13 cellular contexts compared by ENCODE assay signal in genomic region chr1:67803380-67804279, GRCh38. TPM values are rescaled to one million over a fixed set of nuclear protein-coding genes. Genes with fewer than 3 reads are reported as not detected.
DNase-seq lines count a peak whose midpoint lies in the region; ATAC-seq, FAIRE-seq and TF ChIP-seq lines count a peak whose summit lies in the region.
"Had no signal": no experiment of that assay in that cellular context is flagged by ENCODE, and none has a peak within 500 bp of the region (broad histone marks: within the 10 kb centered on the region; RNA-seq: fewer than 3 reads in every experiment).

No MANE protein-coding gene starts in this region.

- H3K4me1 ChIP-seq in ectodermal cell (ENCODE audit: control insufficient read depth, insufficient read depth, low read length) (peaks cover 18% of the 10 kb centered on the region), thyroid gland (peaks cover 13 to 37% of the 10 kb centered on the region in 2 donors)

- H3K27ac ChIP-seq in ectodermal cell (ENCODE audit: insufficient read depth, low read depth, low read length, poor library complexity, severe bottlenecking) = peak overlapping the region; percentile 26
- H3K27ac ChIP-seq in thyroid gland = peak overlapping the region in 1 of 3 donors; percentile 22

- no peak overlapping the region for H3K4me3 ChIP-seq in ectodermal cell (ENCODE audit: insufficient read depth, low read depth, low read length)
- no peak overlapping the region for H3K4me3 ChIP-seq in thyroid gland (replicated peaks in 1 of 3)

- TF ChIP-seq POLR2A in thyroid gland (IDR thresholded peaks at IDR 0.05) = no peak

- DNase-seq in AG08395 (ENCODE audit: low spot score) (peak; percentile 40), HTR-8/SVneo (ENCODE audit: insufficient read length, low spot score) (no peak), left colon (no peak), kidney glomerular epithelial cell (lab: John Stamatoyannopoulos, UW) (no peak), thyroid gland (no peak)
- no peak for DNase-seq in effector CD8-positive, alpha-beta T cell (lab: John Stamatoyannopoulos, UW)
- DNase-seq: activated CD8-positive, alpha-beta memory T cell treated with anti-CD3 and anti-CD28 coated beads, Interleukin-2, amount 10 ng/mL, durations not matched to agents 7 days and 5 days; activated naive CD8-positive, alpha-beta T cell treated with anti-CD3 and anti-CD28 coated beads for 36 hours; NCI-H748 treated with DMSO at 0.1 percent for 48 hours had no signal

- WGBS in ectodermal cell, 2 experiments = 87 to 90% methylated on average over 5 to 7 of the region's 7 CpGs
- 64 to 67% methylated on average over 7 of the region's 7 CpGs for WGBS in thyroid gland, 2 donors

- no peaks in the 10 kb centered on the region for H3K36me3 ChIP-seq in ectodermal cell (ENCODE audit: control insufficient read depth, insufficient read depth, low read length)
- no peaks in the 10 kb centered on the region for H3K36me3 ChIP-seq in thyroid gland

- H3K9me3 ChIP-seq in ectodermal cell (ENCODE audit: control insufficient read depth, low read length) (no peaks in the 10 kb centered on the region), thyroid gland (no peaks in the 10 kb centered on the region)

- ATAC-seq in left colon = peak; percentile 57
- ATAC-seq in GM21390 (IDR thresholded peaks at IDR 0.05; ENCODE audit: unreplicated experiment) = no peak
- ATAC-seq: activated CD8-positive, alpha-beta memory T cell treated with anti-CD3 and anti-CD28 coated beads, Interleukin-2, amount 10 ng/mL, durations not matched to agents 7 days and 5 days; stimulated activated effector memory CD8-positive, alpha-beta T cell treated with anti-CD3 and anti-CD28 coated beads, Interleukin-12 subunit alpha, Interleukin-12 subunit beta, amount 100 ng/mL, for 72 hours had no signal

- FAIRE-seq in HTR-8/SVneo (lab: Jason Lieb, UNC) = peak; percentile 73
- FAIRE-seq: TTC549 had no signal

- intact Hi-C loops in left colon (cut with DNase I, micrococcal nuclease) = no loop called here
- intact Hi-C loops in thyroid gland (cut with DNase I) = no loop called here

- TF ChIP-seq CTCF in thyroid gland (IDR thresholded peaks at IDR 0.05) = no peak

- H3K27me3 ChIP-seq in ectodermal cell (ENCODE audit: control insufficient read depth, insufficient read depth, low read length, poor library complexity, severe bottlenecking) = no peaks in the 10 kb centered on the region
- no peaks in the 10 kb centered on the region for H3K27me3 ChIP-seq in thyroid gland

RNA-seq across cellular contexts. Expression of gene GNG12, which starts 29.6 kb away (rescaled TPM):
- polyA plus RNA-seq in ectodermal cell (2013, experiment 1 of 4) = 35.4 TPM
- polyA plus RNA-seq in ectodermal cell (2013, experiment 2 of 4) = 38.7 TPM
- polyA plus RNA-seq in ectodermal cell (2013, experiment 3 of 4) = 29.1 TPM
- polyA plus RNA-seq in ectodermal cell (2013, experiment 4 of 4) = 31.8 TPM
- total RNA-seq in left colon (100 to 1,000 TPM; 146 to 162 TPM), thyroid gland (100 to 1,000 TPM; 100 to 155 (median 127) TPM)
